Comparison of ENCODE assay signal across 12 cellular contexts in the genomic region with DNA sequence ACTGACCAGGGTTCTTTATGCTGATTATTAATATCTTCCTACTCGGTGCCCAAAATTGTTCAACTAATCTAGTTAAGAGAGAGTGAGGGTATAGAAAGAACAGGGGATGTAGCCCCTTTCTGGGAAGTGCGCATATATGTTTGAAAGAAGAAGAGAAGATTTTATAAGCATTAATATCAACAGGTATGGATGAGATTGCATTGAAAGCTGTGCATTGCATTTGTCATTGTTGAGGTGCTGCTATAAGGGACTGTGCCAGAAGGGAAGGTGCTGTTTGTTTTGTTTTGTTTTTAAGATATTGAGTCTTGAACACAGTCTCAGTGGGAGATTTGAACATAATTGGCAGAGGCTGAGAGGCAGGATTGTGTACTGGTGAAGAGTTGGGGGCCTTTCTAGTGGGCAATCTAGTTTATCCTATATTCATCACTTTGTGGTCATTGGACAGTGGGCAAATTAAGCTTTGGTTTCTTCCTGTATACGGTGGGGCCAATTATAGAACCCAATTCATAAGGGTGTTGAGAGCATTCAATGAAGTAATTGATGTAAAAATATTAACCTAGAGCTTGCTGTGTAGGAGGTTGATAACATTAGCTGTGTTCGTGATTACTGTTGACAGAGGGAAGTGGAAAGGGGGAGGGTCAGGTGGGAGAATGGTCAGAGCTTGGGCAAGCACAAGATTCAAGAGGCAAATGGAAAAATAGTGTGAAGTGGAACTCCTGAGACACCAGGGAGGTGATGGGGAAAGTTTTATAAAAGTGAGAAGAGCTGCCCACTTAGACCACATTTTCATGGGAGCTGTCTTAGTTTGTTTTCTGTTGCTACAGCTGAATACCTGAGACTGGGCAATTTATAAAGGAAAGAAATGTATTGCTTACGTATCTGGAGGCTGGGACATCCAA. TPM values are rescaled to one million over a fixed set of nuclear protein-coding genes. Genes with fewer than 3 reads are reported as not detected.
A peak's percentile ranks its signal among the peaks of the same experiment; 100 is the strongest.
DNase-seq lines count a peak whose midpoint lies in the region; ATAC-seq and TF ChIP-seq lines count a peak whose summit lies in the region.
"Had no signal": no experiment of that assay in that cellular context is flagged by ENCODE, and none has a peak within 500 bp of the region (broad histone marks: within the 10 kb centered on the region; RNA-seq: fewer than 3 reads in every experiment).

No MANE protein-coding gene starts in this region.

- H3K27ac Mint-ChIP-seq in T-helper 2 cell treated with Interferon-gamma antibody and Interleukin-4, amounts not matched to agents 5 μg/mL and 100 μg/mL, for 36 hours = peak overlapping the region; percentile 82
- peak overlapping the region; percentile 73 to 75 for H3K27ac Mint-ChIP-seq in activated naive CD4-positive, alpha-beta T cell treated with anti-CD3 and anti-CD28 coated beads, Interleukin-2, amount 50 U/mL, for 72 hours

- H3K4me3 ChIP-seq in psoas muscle = no peak overlapping the region
- H3K4me3 ChIP-seq: pancreas had no signal

- no peak for DNase-seq in T-helper 2 cell treated with Interferon-gamma antibody and Interleukin-4, amounts not matched to agents 5 μg/mL and 100 μg/mL, for 36 hours (ENCODE audit: low spot score)
- no peak for DNase-seq in T-helper 2 cell
- no peak for DNase-seq in activated naive CD4-positive, alpha-beta T cell treated with anti-CD3 and anti-CD28 coated beads, Interleukin-2, amount 50 U/mL, for 72 hours (ENCODE audit: low spot score in 2 of 2)
- no peak for DNase-seq in psoas muscle
- no peak for DNase-seq in kidney tubule cell (ENCODE audit: low spot score)
- DNase-seq in ACHN = no peak
- DNase-seq: EL; pancreas; stimulated activated CD4-positive, alpha-beta T cell treated with anti-CD3 and anti-CD28 coated beads, Interleukin-2, amount 100 ng/mL, for 48 hours had no signal

- in situ Hi-C loops in ACHN (cut with HindIII; ENCODE audit: low pct_ligation_motif_present, low pct_unique_long_range_greater_than_20kb, low sequenced_read_pairs) = no loop called here

- H3K36me3 Mint-ChIP-seq in T-helper 2 cell treated with Interferon-gamma antibody and Interleukin-4, amounts not matched to agents 5 μg/mL and 100 μg/mL, for 36 hours (ENCODE audit: low read depth) = peaks cover 6% of the 10 kb centered on the region
- peaks cover 0 to 10% of the 10 kb centered on the region in 2 donors for H3K36me3 Mint-ChIP-seq in activated naive CD4-positive, alpha-beta T cell treated with anti-CD3 and anti-CD28 coated beads, Interleukin-2, amount 50 U/mL, for 72 hours

- WGBS in psoas muscle, 3 donors = 53 to 74% (median 63%) methylated on average over 5 of the region's 5 CpGs

- H3K36me3 ChIP-seq in psoas muscle (ENCODE audit: insufficient read depth in 1 of 2, low read depth in 1 of 2) = no peaks in the 10 kb centered on the region
- H3K36me3 ChIP-seq: pancreas had no signal

- TF ChIP-seq CTCF in psoas muscle (IDR thresholded peaks at IDR 0.05) = no peak

- peaks cover 76% of the 10 kb centered on the region for H3K4me1 ChIP-seq in psoas muscle

- intact Hi-C loops in psoas muscle (cut with DNase I) = no loop called here

- ATAC-seq in HG02763 (IDR thresholded peaks at IDR 0.05; ENCODE audit: unreplicated experiment) = peak; percentile 6
- peak; percentile 8 to 25 for ATAC-seq in activated naive CD4-positive, alpha-beta T cell treated with anti-CD3 and anti-CD28 coated beads, Interleukin-2, amount 50 U/mL, for 72 hours
- ATAC-seq in psoas muscle = no peak
- ATAC-seq in HG03039 (IDR thresholded peaks at IDR 0.05; ENCODE audit: unreplicated experiment) = no peak
- ATAC-seq: SK-N-SH treated with all-trans-retinoic acid at 6 μM for 48 hours had no signal

- H3K27me3 Mint-ChIP-seq in T-helper 2 cell treated with Interferon-gamma antibody and Interleukin-4, amounts not matched to agents 5 μg/mL and 100 μg/mL, for 36 hours (ENCODE audit: low read depth) = no peaks in the 10 kb centered on the region

- H3K4me3 Mint-ChIP-seq in T-helper 2 cell treated with Interferon-gamma antibody and Interleukin-4, amounts not matched to agents 5 μg/mL and 100 μg/mL, for 36 hours = peak overlapping the region; percentile 47

- H3K27ac ChIP-seq in psoas muscle = peak overlapping the region; percentile 74
- H3K27ac ChIP-seq: pancreas had no signal

- no peaks in the 10 kb centered on the region for H3K27me3 ChIP-seq in psoas muscle (ENCODE audit: insufficient read depth in 3 of 3, low read length in 2 of 3)
- H3K27me3 ChIP-seq: pancreas had no signal

- no peaks in the 10 kb centered on the region for H3K9me3 Mint-ChIP-seq in T-helper 2 cell treated with Interferon-gamma antibody and Interleukin-4, amounts not matched to agents 5 μg/mL and 100 μg/mL, for 36 hours
- H3K9me3 Mint-ChIP-seq in activated naive CD4-positive, alpha-beta T cell treated with anti-CD3 and anti-CD28 coated beads, Interleukin-2, amount 50 U/mL, for 72 hours = peaks cover 0 to 3% of the 10 kb centered on the region in 2 donors

- H3K4me1 Mint-ChIP-seq in T-helper 2 cell treated with Interferon-gamma antibody and Interleukin-4, amounts not matched to agents 5 μg/mL and 100 μg/mL, for 36 hours (ENCODE audit: low read depth) = peaks cover 64% of the 10 kb centered on the region

- H3K9me3 ChIP-seq in psoas muscle = no peaks in the 10 kb centered on the region
- H3K9me3 ChIP-seq: pancreas had no signal

RNA-seq across cellular contexts. Expression of a gene that starts 19.9 kb away (rescaled TPM):
- 10 to 100 TPM; 29.1 to 37.5 TPM for total RNA-seq in activated naive CD4-positive, alpha-beta T cell treated with anti-CD3 and anti-CD28 coated beads, Interleukin-2, amount 50 U/mL, for 72 hours
- total RNA-seq in psoas muscle = 10 to 100 TPM; 30.3 to 85.2 (median 57.4) TPM
- 100 to 1,000 TPM in 1 of 3 donors, 10 to 100 TPM in 2; 56.5 to 126 (median 57.8) TPM for polyA plus RNA-seq in psoas muscle

Comparison
In these comparisons a context has a peak if more than half of its experiments do, and no peak if none do; other contexts are left out.
1. ATAC-seq: peak in HG02763 (single experiment) and activated naive CD4-positive, alpha-beta T cell treated with anti-CD3 and anti-CD28 coated beads, Interleukin-2, amount 50 U/mL, for 72 hours (2 of 2); none in psoas muscle (0 of 4) and HG03039 (single experiment).